ENCODE assay signal across 34 cellular contexts in the genomic region with DNA sequence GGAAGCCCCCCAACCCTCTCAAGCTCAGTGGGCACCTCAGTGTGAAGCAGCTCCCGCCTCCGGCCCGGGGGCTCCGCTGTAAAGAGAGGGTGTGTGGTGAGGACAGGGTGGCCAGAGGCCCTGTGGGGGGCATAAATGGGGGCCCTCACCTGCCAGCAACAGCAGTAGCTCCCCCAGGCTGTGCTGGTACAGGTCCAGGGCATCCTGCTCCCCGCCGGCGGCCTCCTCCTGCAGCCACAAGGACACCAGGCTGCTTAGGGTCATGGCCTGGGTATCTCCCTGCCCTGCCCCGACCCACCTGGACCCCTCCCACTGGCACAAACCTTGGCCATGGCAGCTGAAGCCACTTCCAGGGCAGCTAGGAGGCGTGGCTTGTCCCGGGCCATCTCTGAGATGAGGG. TPM values are rescaled to one million over a fixed set of nuclear protein-coding genes. Genes with fewer than 3 reads are reported as not detected.
"Had no signal": no experiment of that assay in that cellular context is flagged by ENCODE, and none has a peak within 500 bp of the region (broad histone marks: within the 10 kb centered on the region; RNA-seq: fewer than 3 reads in every experiment).

No MANE protein-coding gene starts in this region.

- H3K27me3 ChIP-seq: adrenal gland, body of pancreas, breast epithelium had no signal

- H3K4me3 ChIP-seq: adrenal gland, body of pancreas, breast epithelium, PC-9 had no signal

- H3K27ac Mint-ChIP-seq: activated CD4-positive, alpha-beta T cell treated with anti-CD3 and anti-CD28 coated beads for 36 hours; activated CD8-positive, alpha-beta T cell treated with anti-CD3 and anti-CD28 coated beads, Interleukin-2, amount 10 ng/mL, durations not matched to agents 7 days and 5 days; activated naive CD4-positive, alpha-beta T cell treated with anti-CD3 and anti-CD28 coated beads for 36 hours; activated T-helper 1 cell treated with anti-CD3 and anti-CD28 coated beads, Interleukin-12 subunit alpha, Interleukin-12 subunit beta, Interleukin-2, Interleukin-4 antibody, amounts not matched to agents 30 ng/mL and 10 ng/mL and 1 ng/mL, durations not matched to agents 14 hours and 24 hours and 36 hours; WTC11 had no signal

- H3K36me3 ChIP-seq: breast epithelium had no signal

- H3K4me3 Mint-ChIP-seq: activated CD4-positive, alpha-beta T cell treated with anti-CD3 and anti-CD28 coated beads for 36 hours; activated CD4-positive, alpha-beta T cell treated with anti-CD3 and anti-CD28 coated beads, Interleukin-2, amount 10 ng/mL, durations not matched to agents 7 days and 5 days; activated CD8-positive, alpha-beta T cell treated with anti-CD3 and anti-CD28 coated beads, Interleukin-2, amount 10 ng/mL, durations not matched to agents 7 days and 5 days; activated naive CD4-positive, alpha-beta T cell treated with anti-CD3 and anti-CD28 coated beads for 36 hours; activated T-cell treated with anti-CD3 and anti-CD28 coated beads, Interleukin-2, amount 50 U/mL, for 4 hours; activated T-helper 1 cell treated with anti-CD3 and anti-CD28 coated beads, Interleukin-12 subunit alpha, Interleukin-12 subunit beta, Interleukin-2, Interleukin-4 antibody, amounts not matched to agents 30 ng/mL and 10 ng/mL and 1 ng/mL, durations not matched to agents 14 hours and 24 hours and 36 hours; WTC11 had no signal

- H3K9me3 Mint-ChIP-seq: activated CD4-positive, alpha-beta T cell treated with anti-CD3 and anti-CD28 coated beads, Interleukin-2, amount 10 ng/mL, durations not matched to agents 7 days and 5 days; activated naive CD4-positive, alpha-beta T cell treated with anti-CD3 and anti-CD28 coated beads for 36 hours; activated naive CD4-positive, alpha-beta T cell treated with anti-CD3 and anti-CD28 coated beads, Interleukin-2, amount 50 U/mL, for 72 hours; activated T-cell treated with anti-CD3 and anti-CD28 coated beads, Interleukin-2, amount 50 U/mL, for 4 hours; activated T-helper 1 cell treated with anti-CD3 and anti-CD28 coated beads, Interleukin-12 subunit alpha, Interleukin-12 subunit beta, Interleukin-2, Interleukin-4 antibody, amounts not matched to agents 30 ng/mL and 10 ng/mL and 1 ng/mL, durations not matched to agents 14 hours and 24 hours and 36 hours; WTC11 had no signal

- H3K9me3 ChIP-seq: adrenal gland, body of pancreas, breast epithelium had no signal

- H3K27ac ChIP-seq: adrenal gland, body of pancreas, breast epithelium, PC-9, RWPE1 had no signal

- ATAC-seq: activated CD4-positive, alpha-beta T cell treated with anti-CD3 and anti-CD28 coated beads for 36 hours; activated CD4-positive, CD25-positive, alpha-beta regulatory T cell treated with anti-CD3 and anti-CD28 coated beads, Interleukin-2, amount 50 U/mL, for 24 hours; activated CD8-positive, alpha-beta T cell treated with anti-CD3 and anti-CD28 coated beads, Interleukin-2, amount 10 ng/mL, durations not matched to agents 7 days and 5 days; activated naive CD4-positive, alpha-beta T cell treated with anti-CD3 and anti-CD28 coated beads, Interleukin-2, amount 50 U/mL, for 72 hours; activated T-cell treated with anti-CD3 and anti-CD28 coated beads, Interleukin-2, amount 50 U/mL, for 4 hours; body of pancreas had no signal

- H3K27me3 Mint-ChIP-seq: activated CD4-positive, alpha-beta T cell treated with anti-CD3 and anti-CD28 coated beads for 36 hours; activated CD4-positive, alpha-beta T cell treated with anti-CD3 and anti-CD28 coated beads, Interleukin-2, amount 10 ng/mL, durations not matched to agents 7 days and 5 days had no signal

- DNase-seq: activated CD4-positive, alpha-beta T cell treated with anti-CD3 and anti-CD28 coated beads for 36 hours; activated CD4-positive, alpha-beta T cell treated with anti-CD3 and anti-CD28 coated beads, Interleukin-2, amount 10 ng/mL, durations not matched to agents 7 days and 5 days; activated CD4-positive, alpha-beta T cell treated with anti-CD3 and anti-CD28 coated beads, Interleukin-2, amount 50 U/mL, for 48 hours; activated CD8-positive, alpha-beta T cell treated with anti-CD3 and anti-CD28 coated beads, Interleukin-2, amount 10 ng/mL, durations not matched to agents 7 days and 5 days; activated gamma-delta T cell treated with Interleukin-2 at 50 U/mL for 16 hours; activated naive CD4-positive, alpha-beta T cell treated with anti-CD3 and anti-CD28 coated beads for 36 hours; activated T-cell treated with anti-CD3 and anti-CD28 coated beads for 4 hours; activated T-cell treated with anti-CD3 and anti-CD28 coated beads, Interleukin-2, amount 50 U/mL, for 4 hours; body of pancreas; KG1; MM.1S; NCI-H1105; NCI-H1417 treated with DMSO at 0.1 percent for 48 hours; NCI-H187 treated with DMSO at 0.1 percent for 48 hours; NCI-H2081; NCI-H345; NCI-H526; NCI-H748 treated with DMSO at 0.1 percent for 48 hours; NK-92 treated with Interleukin-12 subunit alpha and Interleukin-12 subunit beta, amount 100 ng/mL, for 24 hours; PC-9; Right ventricle myocardium superior; SW 1271; T-helper 1 cell; T1000 had no signal

RNA-seq across cellular contexts. Expression of gene CPLX3, which starts 11.7 kb away (rescaled TPM):
- total RNA-seq: activated CD8-positive, alpha-beta T cell treated with anti-CD3 and anti-CD28 coated beads, Interleukin-2, amount 10 ng/mL, durations not matched to agents 7 days and 5 days; activated naive CD4-positive, alpha-beta T cell treated with anti-CD3 and anti-CD28 coated beads for 36 hours; astrocyte; body of pancreas; LHCN-M2; PC-9 had no signal

RNA-seq across cellular contexts. Expression of gene LMAN1L, which starts 25.5 kb away (rescaled TPM):
- total RNA-seq: activated naive CD4-positive, alpha-beta T cell treated with anti-CD3 and anti-CD28 coated beads for 36 hours; body of pancreas; NCI-H460; PC-9; WTC11 had no signal
